Comparison of ENCODE assay signal across 13 cellular contexts in the genomic region with DNA sequence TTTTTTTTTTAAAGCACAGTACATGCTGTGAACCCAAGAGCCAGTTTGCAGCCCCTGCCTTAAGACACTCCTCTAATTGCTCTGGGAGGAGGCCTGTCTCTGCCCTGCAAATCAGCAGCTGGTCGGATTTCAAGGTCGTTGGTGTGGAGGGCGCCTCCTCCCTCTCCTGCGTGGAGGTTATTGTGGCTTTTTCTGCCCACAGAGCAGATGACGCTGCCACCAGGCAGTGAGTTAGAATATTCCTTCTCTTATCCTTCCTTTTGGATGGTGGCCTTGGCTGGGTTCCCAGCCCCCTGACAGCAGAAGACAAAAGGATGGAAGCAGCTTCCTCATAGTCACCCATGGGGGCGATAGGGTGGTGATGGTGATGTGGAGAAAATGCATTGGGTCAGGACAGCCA.
DNase-seq lines count a peak whose midpoint lies in the region; ATAC-seq lines count a peak whose summit lies in the region.
"Had no signal": no experiment of that assay in that cellular context is flagged by ENCODE, and none has a peak within 500 bp of the region (broad histone marks: within the 10 kb centered on the region; RNA-seq: fewer than 3 reads in every experiment).

No MANE protein-coding gene starts in this region.

- H3K4me1 Mint-ChIP-seq in activated naive CD8-positive, alpha-beta T cell treated with anti-CD3 and anti-CD28 coated beads for 36 hours: peaks cover 64% of the 10 kb centered on the region
- H3K4me1 Mint-ChIP-seq in stimulated activated memory B cell treated with anti-CD40 and anti-IgM and Interleukin-4, amounts not matched to agents 10 μg/mL and 1 μg/mL and 100 μg/mL, for 72 hours: peaks cover 85% of the 10 kb centered on the region

- no peak overlapping the region for H3K4me3 Mint-ChIP-seq in activated naive CD8-positive, alpha-beta T cell treated with anti-CD3 and anti-CD28 coated beads for 36 hours
- peak overlapping the region; percentile 38 for H3K4me3 Mint-ChIP-seq in stimulated activated memory B cell treated with anti-CD40 and anti-IgM and Interleukin-4, amounts not matched to agents 10 μg/mL and 1 μg/mL and 100 μg/mL, for 72 hours

- DNase-seq in NOMO-1 (lab: John Stamatoyannopoulos, UW; ENCODE audit: unreplicated experiment in 2 of 2): peak; percentile 9 to 23
- no peak for DNase-seq in NOMO-1 treated with dmso at 0.1 percent for 144 hours (lab: John Stamatoyannopoulos, UW; ENCODE audit: unreplicated experiment)
- peak; percentile 38 for DNase-seq in NCI-H2029 treated with DMSO at 0.1 percent for 48 hours (lab: John Stamatoyannopoulos, UW)
- DNase-seq in activated naive CD8-positive, alpha-beta T cell treated with anti-CD3 and anti-CD28 coated beads for 36 hours: no peak
- DNase-seq in hepatic stellate cell (ENCODE audit: low spot score): no peak
- no peak for DNase-seq in NCI-H226
- DNase-seq: ACHN, cerebellar nuclear complex, H7, lower lobe of right lung, NCI-H187 treated with DMSO at 0.1 percent for 48 hours had no signal

- peak overlapping the region; percentile 8 for H3K27ac Mint-ChIP-seq in activated naive CD8-positive, alpha-beta T cell treated with anti-CD3 and anti-CD28 coated beads for 36 hours
- H3K27ac Mint-ChIP-seq in stimulated activated memory B cell treated with anti-CD40 and anti-IgM and Interleukin-4, amounts not matched to agents 10 μg/mL and 1 μg/mL and 100 μg/mL, for 72 hours: peak overlapping the region; percentile 84

- ATAC-seq in stimulated activated memory B cell treated with anti-CD40 and anti-IgM and Interleukin-4, amounts not matched to agents 10 μg/mL and 1 μg/mL and 100 μg/mL, for 72 hours: peak; percentile 35
- no peak for ATAC-seq in HG03039 (IDR thresholded peaks at IDR 0.05; ENCODE audit: unreplicated experiment)
- ATAC-seq: lower lobe of right lung had no signal

- no peaks in the 10 kb centered on the region for H3K9me3 Mint-ChIP-seq in activated naive CD8-positive, alpha-beta T cell treated with anti-CD3 and anti-CD28 coated beads for 36 hours
- H3K9me3 Mint-ChIP-seq in stimulated activated memory B cell treated with anti-CD40 and anti-IgM and Interleukin-4, amounts not matched to agents 10 μg/mL and 1 μg/mL and 100 μg/mL, for 72 hours: peaks cover 3% of the 10 kb centered on the region

- peaks cover 51% of the 10 kb centered on the region for H3K36me3 Mint-ChIP-seq in activated naive CD8-positive, alpha-beta T cell treated with anti-CD3 and anti-CD28 coated beads for 36 hours
- peaks cover 59% of the 10 kb centered on the region for H3K36me3 Mint-ChIP-seq in stimulated activated memory B cell treated with anti-CD40 and anti-IgM and Interleukin-4, amounts not matched to agents 10 μg/mL and 1 μg/mL and 100 μg/mL, for 72 hours

- no peaks in the 10 kb centered on the region for H3K27me3 Mint-ChIP-seq in activated naive CD8-positive, alpha-beta T cell treated with anti-CD3 and anti-CD28 coated beads for 36 hours
- H3K27me3 Mint-ChIP-seq in stimulated activated memory B cell treated with anti-CD40 and anti-IgM and Interleukin-4, amounts not matched to agents 10 μg/mL and 1 μg/mL and 100 μg/mL, for 72 hours: no peaks in the 10 kb centered on the region

Comparison
In these comparisons a context has a peak if more than half of its experiments do, and no peak if none do; other contexts are left out.
1. DNase-seq: peak in NOMO-1 (2 of 2) and NCI-H2029 treated with DMSO at 0.1 percent for 48 hours (single experiment); none in NOMO-1 treated with dmso at 0.1 percent for 144 hours (single experiment), activated naive CD8-positive, alpha-beta T cell treated with anti-CD3 and anti-CD28 coated beads for 36 hours (single experiment), hepatic stellate cell (single experiment) and NCI-H226 (single experiment).